ENCODE assay signal across 1 cellular context in genomic region chr17:78144736-78145641, GRCh38.
TF ChIP-seq lines count a peak whose summit lies in the region.

No MANE protein-coding gene starts in this region.

TF ChIP-seq in HepG2, 621 proteins besides CTCF, POLR2A, EP300 and RAD21 (continued from another document and continues in another):
- peak; percentile 53 for TF ChIP-seq ZNF781 (CRISPR knock-in tag; IDR thresholded peaks at IDR 0.05; ENCODE audit: borderline replicate concordance, not compliant biosample characterization)
- peak; percentile 84 for TF ChIP-seq ZSCAN31 (CRISPR knock-in tag; IDR thresholded peaks at IDR 0.05; ENCODE audit: low read depth)
- 0 out of 2 replicates have a peak, but pooled peaks have one; percentile 85 for TF ChIP-seq KLF15 (CRISPR knock-in tag; IDR thresholded peaks at IDR 0.05; ENCODE audit: borderline replicate concordance)
- peak; percentile 89 for TF ChIP-seq HIVEP1 (CRISPR knock-in tag; IDR thresholded peaks at IDR 0.05)
- TF ChIP-seq SAP130 (CRISPR knock-in tag; IDR thresholded peaks at IDR 0.05; ENCODE audit: low read depth), result peak; percentile 84
- TF ChIP-seq THAP11 (CRISPR knock-in tag; IDR thresholded peaks at IDR 0.05), result peak; percentile 30
- TF ChIP-seq GLI4 (CRISPR knock-in tag; IDR thresholded peaks at IDR 0.05; ENCODE audit: borderline replicate concordance), result no peak; the same call in 1 of the 2 replicates
- TF ChIP-seq ZHX2 (IDR thresholded peaks at IDR 0.05; ENCODE audit: low read depth), result no peak
- 0 out of 2 replicates have a peak, but pooled peaks have one; percentile 60 for TF ChIP-seq ZHX2 (CRISPR knock-in tag; IDR thresholded peaks at IDR 0.05; ENCODE audit: borderline replicate concordance)
- no peak for TF ChIP-seq ZFP62 (CRISPR knock-in tag; IDR thresholded peaks at IDR 0.05)
- peak; percentile 81 for TF ChIP-seq HDAC1 (CRISPR knock-in tag; IDR thresholded peaks at IDR 0.05)
- peak; percentile 32; the same call in 1 of the 2 replicates for TF ChIP-seq MTERF4 (CRISPR knock-in tag; IDR thresholded peaks at IDR 0.05)
- TF ChIP-seq THRA (CRISPR knock-in tag; IDR thresholded peaks at IDR 0.05; ENCODE audit: borderline replicate concordance), result peak; percentile 68; the same call in 1 of the 2 replicates
- no peak; the same call in 1 of the 2 replicates for TF ChIP-seq ZKSCAN5 (CRISPR knock-in tag; IDR thresholded peaks at IDR 0.05)
- TF ChIP-seq ZNF446 (CRISPR knock-in tag; IDR thresholded peaks at IDR 0.05), result 0 out of 2 replicates have a peak, but pooled peaks have one; percentile 39
- peak; percentile 67 for TF ChIP-seq POGZ (CRISPR knock-in tag; IDR thresholded peaks at IDR 0.05)
- TF ChIP-seq ZNF772 (CRISPR knock-in tag; IDR thresholded peaks at IDR 0.05), result peak; percentile 93
- 0 out of 2 replicates have a peak, but pooled peaks have one; percentile 7 for TF ChIP-seq THAP7 (CRISPR knock-in tag; IDR thresholded peaks at IDR 0.05)
- peak; percentile 51 for TF ChIP-seq TFDP2 (CRISPR knock-in tag; IDR thresholded peaks at IDR 0.05)
- peak; percentile 67 for TF ChIP-seq ARID5B (CRISPR knock-in tag; IDR thresholded peaks at IDR 0.05)
- 0 out of 2 replicates have a peak, but pooled peaks have one; percentile 83 for TF ChIP-seq CREB3 (CRISPR knock-in tag; IDR thresholded peaks at IDR 0.05)
- peak; percentile 75 for TF ChIP-seq UBTF (CRISPR knock-in tag; IDR thresholded peaks at IDR 0.05)
- TF ChIP-seq SMAD1 (CRISPR knock-in tag; IDR thresholded peaks at IDR 0.05; ENCODE audit: borderline replicate concordance, low read depth), result 0 out of 2 replicates have a peak, but pooled peaks have one; percentile 6
- TF ChIP-seq NR1H2 (CRISPR knock-in tag; IDR thresholded peaks at IDR 0.05; ENCODE audit: borderline replicate concordance, low read depth), result peak; percentile 78; the same call in 1 of the 2 replicates
- no peak for TF ChIP-seq ZFP82 (CRISPR knock-in tag; IDR thresholded peaks at IDR 0.05; ENCODE audit: borderline replicate concordance)
- peak; percentile 85 for TF ChIP-seq PATZ1 (CRISPR knock-in tag; IDR thresholded peaks at IDR 0.05)
- no peak for TF ChIP-seq KDM4B (CRISPR knock-in tag; IDR thresholded peaks at IDR 0.05)
- peak; percentile 60; the same call in 1 of the 2 replicates for TF ChIP-seq CCDC6 (CRISPR knock-in tag; IDR thresholded peaks at IDR 0.05)
- peak; percentile 82 for TF ChIP-seq ZNF776 (CRISPR knock-in tag; IDR thresholded peaks at IDR 0.05)
- no peak for TF ChIP-seq PHB2 (IDR thresholded peaks at IDR 0.05; ENCODE audit: partially characterized antibody)
- no peak for TF ChIP-seq FIP1L1 (IDR thresholded peaks at IDR 0.05; ENCODE audit: borderline replicate concordance, insufficient read depth, low read depth, low read length)
- peak; percentile 47; the same call in 1 of the 2 replicates for TF ChIP-seq ZNF503 (CRISPR knock-in tag; IDR thresholded peaks at IDR 0.05)
